Comparison of ENCODE assay signal across 14 cellular contexts in genomic region chr18:58069721-58070292, GRCh38.
"Had no signal": no experiment of that assay in that cellular context is flagged by ENCODE, and none has a peak within 500 bp of the region (broad histone marks: within the 10 kb centered on the region; RNA-seq: fewer than 3 reads in every experiment).

No MANE protein-coding gene starts in this region.

- H3K4me1 Mint-ChIP-seq: activated naive CD4-positive, alpha-beta T cell treated with anti-CD3 and anti-CD28 coated beads, Interleukin-2, amount 10 ng/mL, durations not matched to agents 7 days and 5 days; natural killer cell; T-cell had no signal

- ATAC-seq: gastroesophageal sphincter, heart right ventricle, left ventricle myocardium superior, natural killer cell, T-cell had no signal

- H3K36me3 Mint-ChIP-seq: activated naive CD4-positive, alpha-beta T cell treated with anti-CD3 and anti-CD28 coated beads, Interleukin-2, amount 10 ng/mL, durations not matched to agents 7 days and 5 days; natural killer cell; T-cell had no signal

- H3K9me3 Mint-ChIP-seq: activated naive CD4-positive, alpha-beta T cell treated with anti-CD3 and anti-CD28 coated beads, Interleukin-2, amount 10 ng/mL, durations not matched to agents 7 days and 5 days; activated T-helper 2 cell treated with anti-CD3 and anti-CD28 coated beads, Interferon-gamma antibody, Interleukin-2, Interleukin-4, amounts not matched to agents 10 μg/mL and 5 μg/mL and 100 μg/mL, durations not matched to agents 14 hours and 24 hours and 36 hours; memory B cell; natural killer cell; stimulated activated naive CD8-positive, alpha-beta T cell treated with anti-CD3 and anti-CD28 coated beads, Interleukin-15, Interleukin-2, amounts not matched to agents 100 ng/mL and 50 ng/mL, for 24 hours; T-cell had no signal

- H3K4me3 Mint-ChIP-seq: activated naive CD4-positive, alpha-beta T cell treated with anti-CD3 and anti-CD28 coated beads, Interleukin-2, amount 10 ng/mL, durations not matched to agents 7 days and 5 days; memory B cell; natural killer cell; stimulated activated naive CD8-positive, alpha-beta T cell treated with anti-CD3 and anti-CD28 coated beads, Interleukin-15, Interleukin-2, amounts not matched to agents 100 ng/mL and 50 ng/mL, for 24 hours; T-cell had no signal

- DNase-seq: activated CD4-positive, CD25-positive, alpha-beta regulatory T cell treated with anti-CD3 and anti-CD28 coated beads, Interleukin-2, amount 50 U/mL, for 72 hours; activated naive CD4-positive, alpha-beta T cell treated with anti-CD3 and anti-CD28 coated beads, Interleukin-2, amount 10 ng/mL, durations not matched to agents 7 days and 5 days; heart right ventricle; kidney; left ventricle myocardium superior; natural killer cell; sigmoid colon; spleen; T-cell; T-helper 9 cell had no signal

- H3K27ac Mint-ChIP-seq: activated naive CD4-positive, alpha-beta T cell treated with anti-CD3 and anti-CD28 coated beads, Interleukin-2, amount 10 ng/mL, durations not matched to agents 7 days and 5 days; activated T-helper 2 cell treated with anti-CD3 and anti-CD28 coated beads, Interferon-gamma antibody, Interleukin-2, Interleukin-4, amounts not matched to agents 10 μg/mL and 5 μg/mL and 100 μg/mL, durations not matched to agents 14 hours and 24 hours and 36 hours; memory B cell; natural killer cell; stimulated activated naive CD8-positive, alpha-beta T cell treated with anti-CD3 and anti-CD28 coated beads, Interleukin-15, Interleukin-2, amounts not matched to agents 100 ng/mL and 50 ng/mL, for 24 hours; T-cell had no signal
